Comparison of ENCODE assay signal across 18 cellular contexts in the genomic region with DNA sequence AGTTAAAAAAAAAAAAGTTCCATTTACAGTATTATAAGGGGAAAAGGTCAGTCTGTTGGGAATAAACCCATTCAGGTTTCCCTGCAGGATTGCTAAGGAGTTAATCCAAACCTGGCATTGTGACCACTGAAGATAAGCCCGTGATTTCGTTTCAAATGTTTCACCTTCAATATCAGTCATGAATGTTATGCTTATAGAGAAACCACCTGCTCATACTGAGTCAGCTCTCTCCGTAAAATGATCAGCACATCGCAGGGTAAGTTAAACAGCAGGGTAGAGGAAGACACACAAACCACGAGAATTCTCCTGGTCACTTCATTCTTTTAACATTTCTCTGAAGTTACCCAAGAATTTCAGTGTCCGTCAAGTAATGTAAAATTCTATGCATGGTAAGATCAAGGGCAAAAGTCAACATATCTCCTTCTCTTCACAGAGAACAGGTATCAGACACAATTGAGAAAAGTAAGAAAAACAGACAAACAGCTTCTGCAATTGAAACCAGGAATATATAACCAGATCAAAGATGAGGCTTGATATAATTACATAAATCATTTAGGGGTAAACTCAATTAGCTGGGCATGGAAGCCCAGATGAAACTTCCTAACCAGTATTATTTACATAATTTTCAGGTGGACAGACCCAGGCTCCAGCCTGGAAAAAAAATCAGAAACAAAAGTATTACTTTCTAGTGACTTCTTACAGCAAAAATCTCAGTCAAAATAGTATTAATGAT.
DNase-seq lines count a peak whose midpoint lies in the region; ATAC-seq and TF ChIP-seq lines count a peak whose summit lies in the region.
"Had no signal": no experiment of that assay in that cellular context is flagged by ENCODE, and none has a peak within 500 bp of the region (broad histone marks: within the 10 kb centered on the region; RNA-seq: fewer than 3 reads in every experiment).

No MANE protein-coding gene starts in this region.

- peaks cover 62% of the 10 kb centered on the region for H3K4me1 Mint-ChIP-seq in activated naive CD8-positive, alpha-beta T cell treated with anti-CD3 and anti-CD28 coated beads for 36 hours
- peaks cover 35 to 71% (median 60%) of the 10 kb centered on the region in 7 donors for H3K4me1 Mint-ChIP-seq in naive thymus-derived CD4-positive, alpha-beta T cell
- H3K4me1 Mint-ChIP-seq: naive B cell, WTC11 had no signal

- H2BK5ac ChIP-seq in IMR-90 (ENCODE audit: low read depth, low read length, poor library complexity, severe bottlenecking): no peak overlapping the region

- peak; percentile 4 for DNase-seq in DMS 273 (lab: John Stamatoyannopoulos, UW; ENCODE audit: unreplicated experiment)
- DNase-seq in DMS 273 treated with DMSO at 0.1 percent for 48 hours (lab: John Stamatoyannopoulos, UW): no peak
- DNase-seq in IMR-90: peak; percentile 53
- no peak for DNase-seq in activated naive CD8-positive, alpha-beta T cell treated with anti-CD3 and anti-CD28 coated beads for 36 hours
- DNase-seq in naive thymus-derived CD4-positive, alpha-beta T cell: no peak
- no peak for DNase-seq in anterior cingulate cortex (lab: John Stamatoyannopoulos, UW)
- no peak for DNase-seq in HPDE6-E6E7 (ENCODE audit: extremely low spot score)
- DNase-seq in iPS-NIHi7 (ENCODE audit: extremely low spot score): no peak
- DNase-seq: left cardiac atrium, naive B cell, NCI-H1105 treated with DMSO at 0.1 percent for 48 hours, NCI-H774, small intestine, thyroid gland had no signal

- no peak overlapping the region for H3K14ac ChIP-seq in IMR-90 (replicated peaks; ENCODE audit: low read depth, low read length)

- H4K20me1 ChIP-seq in IMR-90 (ENCODE audit: insufficient read depth, low read length): no peaks in the 10 kb centered on the region

- no peak overlapping the region for H2BK15ac ChIP-seq in IMR-90 (ENCODE audit: low read depth, low read length)

- no peak for TF ChIP-seq RAD21 in IMR-90 (IDR thresholded peaks at IDR 0.05; ENCODE audit: low read length)

- BruUV-seq in IMR-90 (replicated peaks; lab: Mats Ljungman, UMichigan): no TSS peak

- H3K36me3 ChIP-seq in IMR-90 (ENCODE audit: control insufficient read depth, insufficient read depth, low read length): no peaks in the 10 kb centered on the region
- no peaks in the 10 kb centered on the region for H3K36me3 ChIP-seq in naive thymus-derived CD4-positive, alpha-beta T cell (ENCODE audit: control insufficient read depth in 2 of 3, insufficient read depth in 3 of 3, low read length in 3 of 3)
- H3K36me3 ChIP-seq: gastroesophageal sphincter, HAP-1, thyroid gland had no signal

- H3K4me3 Mint-ChIP-seq in activated naive CD8-positive, alpha-beta T cell treated with anti-CD3 and anti-CD28 coated beads for 36 hours: peak overlapping the region; percentile 61
- H3K4me3 Mint-ChIP-seq in naive thymus-derived CD4-positive, alpha-beta T cell: peak overlapping the region in 8 of 10 donors; percentile 6 to 81 (median 51)
- H3K4me3 Mint-ChIP-seq: naive B cell, WTC11 had no signal

- no peak overlapping the region for H4K91ac ChIP-seq in IMR-90 (ENCODE audit: insufficient read depth, low read depth, low read length)

- H4K8ac ChIP-seq in IMR-90 (ENCODE audit: low read depth in 2 of 2, low read length in 2 of 2): no peak overlapping the region

- H3K36me3 Mint-ChIP-seq in activated naive CD8-positive, alpha-beta T cell treated with anti-CD3 and anti-CD28 coated beads for 36 hours: peaks cover 7% of the 10 kb centered on the region
- H3K36me3 Mint-ChIP-seq in naive thymus-derived CD4-positive, alpha-beta T cell: peaks cover 0 to 14% (median 10%) of the 10 kb centered on the region in 5 donors
- H3K36me3 Mint-ChIP-seq: WTC11 had no signal

- H3K9ac ChIP-seq in IMR-90 (ENCODE audit: low read depth, low read length): no peak overlapping the region

- H3K4me3 ChIP-seq in IMR-90 (ENCODE audit: insufficient read depth, low read depth, low read length): no peak overlapping the region
- no peak overlapping the region for H3K4me3 ChIP-seq in naive thymus-derived CD4-positive, alpha-beta T cell (ENCODE audit: low read length)
- H3K4me3 ChIP-seq: gastroesophageal sphincter, HAP-1, thyroid gland had no signal

- H2BK20ac ChIP-seq in IMR-90 (ENCODE audit: low read depth, low read length): no peak overlapping the region

- H3K18ac ChIP-seq in IMR-90 (ENCODE audit: low read depth, low read length): no peak overlapping the region

- peaks cover 6% of the 10 kb centered on the region for H3K27me3 ChIP-seq in IMR-90 (ENCODE audit: control insufficient read depth, insufficient read depth, low read length)
- no peaks in the 10 kb centered on the region for H3K27me3 ChIP-seq in naive thymus-derived CD4-positive, alpha-beta T cell (ENCODE audit: control insufficient read depth in 2 of 2, insufficient read depth in 2 of 2, low read length in 2 of 2)
- H3K27me3 ChIP-seq: gastroesophageal sphincter, thyroid gland had no signal

- H3K9me3 Mint-ChIP-seq in activated naive CD8-positive, alpha-beta T cell treated with anti-CD3 and anti-CD28 coated beads for 36 hours: peaks cover 1% of the 10 kb centered on the region
- H3K9me3 Mint-ChIP-seq in naive thymus-derived CD4-positive, alpha-beta T cell: peaks cover 0 to 4% (median 0%) of the 10 kb centered on the region in 11 donors

- no peak overlapping the region for H2AK5ac ChIP-seq in IMR-90 (ENCODE audit: low read depth, low read length)

- CTCF ChIA-PET in IMR-90 (lab: Yijun Ruan, JAX): interaction anchor here (0.6 kb wide), 1 partner anchor 199 kb away, joined by 4 read pairs; no protein-coding TSS in a partner anchor
- CTCF ChIA-PET in naive thymus-derived CD4-positive, alpha-beta T cell (lab: Charles Lee): no interaction called here

- intact Hi-C loops in IMR-90 (cut with micrococcal nuclease): no loop called here
- intact Hi-C loops in naive thymus-derived CD4-positive, alpha-beta T cell (cut with micrococcal nuclease): loop anchor here (1.0 kb wide), 2 partner anchors 9 to 22 kb away; no protein-coding TSS in a partner anchor

- TF ChIP-seq CTCF in IMR-90 (conservative IDR thresholded peaks at IDR 0.05; ENCODE audit: low read depth, low read length): no peak

- no peak overlapping the region for H2AK9ac ChIP-seq in IMR-90 (replicated peaks; ENCODE audit: low read depth, low read length, poor library complexity)

- no peak overlapping the region for H4K5ac ChIP-seq in IMR-90 (ENCODE audit: low read depth, low read length)

- no peak overlapping the region for H3K4ac ChIP-seq in IMR-90 (ENCODE audit: low read depth, low read length)

- POLR2A ChIA-PET in IMR-90 (lab: Charles Lee; ENCODE audit: unreplicated experiment): no interaction called here
- POLR2A ChIA-PET in naive thymus-derived CD4-positive, alpha-beta T cell (lab: Charles Lee): interaction anchor here (0.5 to 3.4 kb wide), 3 partner anchors 8 to 187 kb away, joined by 5 to 12 read pairs (median 5); no protein-coding TSS in a partner anchor

- no peak overlapping the region for H2BK120ac ChIP-seq in IMR-90 (ENCODE audit: low read depth, low read length)

- H3K23ac ChIP-seq in IMR-90 (ENCODE audit: low read depth, low read length): no peak overlapping the region

- H3K4me2 ChIP-seq in IMR-90 (ENCODE audit: low read depth, low read length): no peak overlapping the region

- no peaks in the 10 kb centered on the region for H3K9me1 ChIP-seq in IMR-90 (ENCODE audit: insufficient read depth, low read length)

- H3K27me3 Mint-ChIP-seq in activated naive CD8-positive, alpha-beta T cell treated with anti-CD3 and anti-CD28 coated beads for 36 hours: no peaks in the 10 kb centered on the region
- no peaks in the 10 kb centered on the region for H3K27me3 Mint-ChIP-seq in naive thymus-derived CD4-positive, alpha-beta T cell
- H3K27me3 Mint-ChIP-seq: naive B cell had no signal

- peaks cover 2% of the 10 kb centered on the region; the same call in 1 of the 2 replicates for H3K4me1 ChIP-seq in IMR-90 (ENCODE audit: control insufficient read depth, insufficient read depth, low read length)
- H3K4me1 ChIP-seq in naive thymus-derived CD4-positive, alpha-beta T cell (ENCODE audit: control insufficient read depth in 2 of 2, insufficient read depth in 2 of 2, low read length in 2 of 2): peaks cover 0 to 14% of the 10 kb centered on the region in 2 donors
- H3K4me1 ChIP-seq: gastroesophageal sphincter, HAP-1 had no signal

- in situ Hi-C loops in IMR-90 (cut with MboI; ENCODE audit: low sequenced_read_pairs): no loop called here

- H3K27ac ChIP-seq in IMR-90 (ENCODE audit: insufficient read depth, low read length): no peak overlapping the region
- no peak overlapping the region for H3K27ac ChIP-seq in naive thymus-derived CD4-positive, alpha-beta T cell (ENCODE audit: low read depth, low read length)
- H3K27ac ChIP-seq: 22Rv1, gastroesophageal sphincter, thyroid gland had no signal

- 0 out of 2 replicates have a peak, but pooled peaks have one; percentile 27 for ATAC-seq in IMR-90 (ENCODE audit: low read depth)
- ATAC-seq in naive thymus-derived CD4-positive, alpha-beta T cell: no peak
- ATAC-seq: gastroesophageal sphincter, WTC11 had no signal

- H3K56ac ChIP-seq in IMR-90 (ENCODE audit: extremely low read depth, insufficient read depth, low read length): no peak overlapping the region

- H2AFZ ChIP-seq in IMR-90 (replicated peaks; ENCODE audit: low read length, poor library complexity): no peak overlapping the region

- H3K79me1 ChIP-seq in IMR-90 (ENCODE audit: low read depth in 1 of 2, low read length in 2 of 2): no peaks in the 10 kb centered on the region

- no peaks in the 10 kb centered on the region for H3K9me3 ChIP-seq in IMR-90 (ENCODE audit: control insufficient read depth, insufficient read depth, low read length)
- no peaks in the 10 kb centered on the region for H3K9me3 ChIP-seq in naive thymus-derived CD4-positive, alpha-beta T cell (ENCODE audit: control insufficient read depth in 2 of 3, low read length in 3 of 3)
- H3K9me3 ChIP-seq: gastroesophageal sphincter, HAP-1, thyroid gland had no signal

- dilution Hi-C loops in IMR-90 (cut with HindIII; ENCODE audit: low sequenced_read_pairs, unreplicated experiment): no loop called here

- no CpG with 5 or more reads among the region's 6 CpGs for WGBS in IMR-90 (ENCODE audit: extremely low coverage in 2 of 2, insufficient read length in 1 of 2), 2 experiments

- H3K27ac Mint-ChIP-seq in activated naive CD8-positive, alpha-beta T cell treated with anti-CD3 and anti-CD28 coated beads for 36 hours: peak overlapping the region; percentile 83
- H3K27ac Mint-ChIP-seq in naive thymus-derived CD4-positive, alpha-beta T cell: peak overlapping the region in 7 of 9 donors; percentile 4 to 82 (median 60)
- H3K27ac Mint-ChIP-seq: naive B cell, WTC11 had no signal

- TF ChIP-seq POLR2A in IMR-90 (IDR thresholded peaks at IDR 0.05; ENCODE audit: low read depth, low read length): no peak

TF ChIP-seq in IMR-90, 13 proteins besides CTCF, POLR2A, EP300 and RAD21 (continues in another document):
- TF ChIP-seq USF2 (IDR thresholded peaks at IDR 0.05; ENCODE audit: low read depth, low read length) (no peak), RFX5 (IDR thresholded peaks at IDR 0.05; ENCODE audit: low read depth, low read length) (no peak)

Comparison
In these comparisons a context has a peak if more than half of its experiments do, and no peak if none do; other contexts are left out.
1. DNase-seq: peak in DMS 273 (single experiment) and IMR-90 (single experiment); none in DMS 273 treated with DMSO at 0.1 percent for 48 hours (single experiment), activated naive CD8-positive, alpha-beta T cell treated with anti-CD3 and anti-CD28 coated beads for 36 hours (single experiment), naive thymus-derived CD4-positive, alpha-beta T cell (0 of 9), anterior cingulate cortex (0 of 58), HPDE6-E6E7 (single experiment) and iPS-NIHi7 (single experiment).